Comparison of ENCODE assay signal across 19 cellular contexts in the genomic region with DNA sequence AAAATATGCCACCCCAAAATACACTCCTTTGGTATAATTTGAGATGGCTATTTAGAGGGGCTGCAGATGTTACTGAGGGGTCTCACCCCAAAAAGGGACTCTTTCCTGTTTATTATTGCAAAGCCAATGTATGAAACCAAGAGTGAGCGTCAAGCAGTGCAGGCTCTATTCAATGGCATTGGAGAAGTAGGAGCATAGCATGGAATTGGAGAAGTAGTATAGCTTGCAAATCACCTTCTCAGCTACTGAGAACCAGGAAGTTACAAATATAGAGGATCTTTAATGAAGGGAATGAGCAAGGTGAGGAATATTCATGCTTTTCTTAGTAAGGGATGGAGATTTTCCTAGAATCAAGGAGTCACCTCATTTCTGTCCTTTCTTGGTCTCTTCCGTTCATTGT. TPM values are rescaled to one million over a fixed set of nuclear protein-coding genes. Genes with fewer than 3 reads are reported as not detected.
"Had no signal": no experiment of that assay in that cellular context is flagged by ENCODE, and none has a peak within 500 bp of the region (broad histone marks: within the 10 kb centered on the region; RNA-seq: fewer than 3 reads in every experiment).

No MANE protein-coding gene starts in this region.

RNA-seq across cellular contexts. Expression of gene PPIAL4A, which starts 47.4 kb away (rescaled TPM):
- total RNA-seq: activated naive CD4-positive, alpha-beta T cell treated with anti-CD3 and anti-CD28 coated beads for 36 hours; activated naive CD4-positive, alpha-beta T cell treated with anti-CD3 and anti-CD28 coated beads, Interleukin-2, amount 50 U/mL, for 72 hours; activated naive CD8-positive, alpha-beta T cell treated with anti-CD3 and anti-CD28 coated beads for 36 hours; activated naive CD8-positive, alpha-beta T cell treated with anti-CD3 and anti-CD28 coated beads, Interleukin-2, amount 10 ng/mL, durations not matched to agents 7 days and 5 days; activated T-cell treated with anti-CD3 and anti-CD28 coated beads, Interleukin-2, amount 50 U/mL, for 4 hours; activated T-cell treated with anti-CD3 and anti-CD28 coated beads, Interleukin-2, amount 50 U/mL, for 72 hours; activated T-helper 1 cell treated with anti-CD3 and anti-CD28 coated beads, Interleukin-12 subunit alpha, Interleukin-12 subunit beta, Interleukin-2, Interleukin-4 antibody, amounts not matched to agents 30 ng/mL and 10 ng/mL and 1 ng/mL, durations not matched to agents 14 hours and 24 hours and 36 hours; activated T-helper 17 cell treated with anti-CD3 and anti-CD28 coated beads, Interleukin-2, amount 50 U/mL, for 72 hours; activated T-helper 2 cell treated with anti-CD3 and anti-CD28 coated beads, Interferon-gamma antibody, Interleukin-2, Interleukin-4, amounts not matched to agents 10 μg/mL and 5 μg/mL and 100 μg/mL, durations not matched to agents 14 hours and 24 hours and 36 hours; adrenal gland; aorta; ascending aorta; astrocyte; body of pancreas; breast epithelium; bronchial epithelial cell; cardiac muscle cell; cardiac septum; cerebellum had no signal
- polyA plus RNA-seq: adrenal gland, aorta, cardiac muscle cell had no signal
